ENCODE assay signal across 19 cellular contexts in genomic region chr12:121708313-121709063, GRCh38. TPM values are rescaled to one million over a fixed set of nuclear protein-coding genes. Genes with fewer than 3 reads are reported as not detected.
A peak's percentile ranks its signal among the peaks of the same experiment; 100 is the strongest.
DNase-seq lines count a peak whose midpoint lies in the region; ATAC-seq and TF ChIP-seq lines count a peak whose summit lies in the region.
"Had no signal": no experiment of that assay in that cellular context is flagged by ENCODE, and none has a peak within 500 bp of the region (broad histone marks: within the 10 kb centered on the region; RNA-seq: fewer than 3 reads in every experiment).

No MANE protein-coding gene starts in this region.

- WGBS in endodermal cell (ENCODE audit: insufficient coverage in 1 of 2, insufficient read length in 1 of 2), 2 experiments: 89 to 97% methylated on average over 4 to 7 of the region's 7 CpGs

- TF ChIP-seq CTCF in GM10266 (IDR thresholded peaks at IDR 0.05; ENCODE audit: control insufficient read depth, insufficient read depth, low read depth, missing control alignments) (no peak), HCT116 (IDR thresholded peaks at IDR 0.05 in 2 of 3, conservative IDR thresholded peaks at IDR 0.05 in 1 of 3; ENCODE audit: borderline replicate concordance in 1 of 3, insufficient read depth in 1 of 3, low read depth in 2 of 3, low read length in 2 of 3) (no peak), endodermal cell (conservative IDR thresholded peaks at IDR 0.05) (no peak), progenitor cell of endocrine pancreas (IDR thresholded peaks at IDR 0.05; ENCODE audit: unreplicated experiment) (no peak), mucosa of descending colon (IDR thresholded peaks at IDR 0.05) (no peak)

- no TSS peak for BruUV-seq in HCT116 (replicated peaks; lab: Mats Ljungman, UMichigan)

- POLR2A ChIA-PET in HCT116 (lab: Charles Lee): no interaction called here

- no peak overlapping the region for H3K4me3 ChIP-seq in HCT116 (replicated peaks in 1 of 2; ENCODE audit: low read depth in 1 of 2, low read length in 2 of 2)
- no peak overlapping the region for H3K4me3 ChIP-seq in endodermal cell (ENCODE audit: low read length)
- no peak overlapping the region for H3K4me3 ChIP-seq in mucosa of descending colon
- H3K4me3 ChIP-seq: GM23338, SJCRH30 had no signal

- H3K27me3 Mint-ChIP-seq in endodermal cell (ENCODE audit: insufficient read depth): peaks cover 13% of the 10 kb centered on the region
- no peaks in the 10 kb centered on the region for H3K27me3 Mint-ChIP-seq in progenitor cell of endocrine pancreas
- H3K27me3 Mint-ChIP-seq: T-helper 17 cell had no signal

- no peak for TF ChIP-seq RAD21 in HCT116 (IDR thresholded peaks at IDR 0.05; ENCODE audit: low read depth)

- CTCF ChIA-PET in HCT116 (lab: Charles Lee): interaction anchor here (1.3 kb wide), 1 partner anchor 86 kb away, joined by 3 read pairs; no protein-coding TSS in a partner anchor

- H3K36me3 Mint-ChIP-seq in endodermal cell (ENCODE audit: low read depth) (peaks cover 2% of the 10 kb centered on the region), progenitor cell of endocrine pancreas (ENCODE audit: insufficient read depth) (no peaks in the 10 kb centered on the region)
- H3K36me3 Mint-ChIP-seq: CD4-positive, CD25-positive, alpha-beta regulatory T cell had no signal

- intact Hi-C loops in HCT116 (cut with micrococcal nuclease) (no loop called here), mucosa of descending colon (cut with DNase I, micrococcal nuclease) (no loop called here)

- no peak overlapping the region for H3K4me3 Mint-ChIP-seq in endodermal cell
- H3K4me3 Mint-ChIP-seq in progenitor cell of endocrine pancreas (ENCODE audit: low read depth): no peak overlapping the region
- H3K4me3 Mint-ChIP-seq: CD4-positive, CD25-positive, alpha-beta regulatory T cell; GM23338; T-helper 17 cell had no signal

- H3K36me3 ChIP-seq in HCT116 (ENCODE audit: control insufficient read depth in 1 of 2, insufficient read depth in 2 of 2, low read length in 2 of 2): no peaks in the 10 kb centered on the region
- H3K36me3 ChIP-seq in endodermal cell (ENCODE audit: control insufficient read depth, insufficient read depth, low read length): no peaks in the 10 kb centered on the region
- no peaks in the 10 kb centered on the region for H3K36me3 ChIP-seq in mucosa of descending colon (ENCODE audit: low read depth)
- H3K36me3 ChIP-seq: SJCRH30 had no signal

- H3K9me3 Mint-ChIP-seq in endodermal cell (peaks cover 16% of the 10 kb centered on the region), progenitor cell of endocrine pancreas (ENCODE audit: low read depth) (no peaks in the 10 kb centered on the region)
- H3K9me3 Mint-ChIP-seq: GM23338 had no signal

- no peak overlapping the region for H2AFZ ChIP-seq in HCT116 (ENCODE audit: low read depth, low read length, poor library complexity, severe bottlenecking)
- H2AFZ ChIP-seq: GM23338 had no signal

- H3K79me2 ChIP-seq in HCT116 (ENCODE audit: insufficient read depth, low read length): peaks cover 9% of the 10 kb centered on the region

- H3K9me2 ChIP-seq in HCT116 (ENCODE audit: insufficient read depth): no peaks in the 10 kb centered on the region

- TF ChIP-seq POLR2A in HCT116 (IDR thresholded peaks at IDR 0.05; ENCODE audit: borderline replicate concordance, extremely low read depth, insufficient read depth, insufficient read length): no peak

- H3K4me1 Mint-ChIP-seq in endodermal cell (peaks cover 7% of the 10 kb centered on the region), progenitor cell of endocrine pancreas (ENCODE audit: low read depth) (peaks cover 15% of the 10 kb centered on the region)

- H3K4me1 ChIP-seq in HCT116 (ENCODE audit: control insufficient read depth in 1 of 2, insufficient read depth in 2 of 2, low read length in 2 of 2) (peaks cover 4 to 34% of the 10 kb centered on the region in 2 experiments; a peak in 3 of 4 replicates), endodermal cell (ENCODE audit: control insufficient read depth, insufficient read depth, low read length) (no peaks in the 10 kb centered on the region), mucosa of descending colon (ENCODE audit: low read depth) (peaks cover 7% of the 10 kb centered on the region)

- H3K9ac ChIP-seq in HCT116 (ENCODE audit: low read length) (no peak overlapping the region), endodermal cell (ENCODE audit: extremely low read depth, low read length, poor library complexity, severe bottlenecking) (peak overlapping the region; percentile 44)

- H3K27ac ChIP-seq in HCT116 (ENCODE audit: low read depth, low read length): no peak overlapping the region
- H3K27ac ChIP-seq in endodermal cell (ENCODE audit: low read depth, low read length): no peak overlapping the region

- peak overlapping the region; percentile 9; the same call in 1 of the 2 replicates for H3K4me2 ChIP-seq in HCT116 (ENCODE audit: low read length)
- H3K4me2 ChIP-seq: GM23338 had no signal

- DNase-seq in GM10266 (ENCODE audit: extremely low spot score): peak; percentile 43
- DNase-seq in HCT116 (ENCODE audit: low read depth, low spot score): no peak
- no peak for DNase-seq in endodermal cell
- DNase-seq in progenitor cell of endocrine pancreas (ENCODE audit: low spot score, unreplicated experiment): no peak
- DNase-seq in mucosa of descending colon: no peak
- DNase-seq: AML-193; CD4-positive, CD25-positive, alpha-beta regulatory T cell; COR-L47; DMS153; NCI-H1417; NCI-H187; NCI-H2107; NCI-H510A; NCI-H748 treated with DMSO at 0.1 percent for 48 hours; T-helper 17 cell had no signal

- H3K9me3 ChIP-seq in HCT116 (ENCODE audit: control insufficient read depth in 1 of 2, insufficient read depth in 1 of 2, low read depth in 1 of 2, low read length in 2 of 2) (no peaks in the 10 kb centered on the region), endodermal cell (ENCODE audit: control insufficient read depth, low read length) (peaks cover 8% of the 10 kb centered on the region), mucosa of descending colon (no peaks in the 10 kb centered on the region)
- H3K9me3 ChIP-seq: SJCRH30 had no signal

- RAD21 ChIA-PET in HCT116 (lab: Charles Lee; ENCODE audit: low non-redundant PET in 1 of 2, low total read pairs in 2 of 2, uncharacterized antibody in 2 of 2, unreplicated experiment in 2 of 2): no interaction called here

- H3K27me3 ChIP-seq in HCT116 (ENCODE audit: insufficient read depth, low read length) (no peaks in the 10 kb centered on the region), endodermal cell (ENCODE audit: control insufficient read depth, insufficient read depth, low read length, poor library complexity, severe bottlenecking) (no peaks in the 10 kb centered on the region)
- H3K27me3 ChIP-seq: SJCRH30 had no signal

- ATAC-seq in HCT116 (no peak), HG02884 (IDR thresholded peaks at IDR 0.05; ENCODE audit: unreplicated experiment) (no peak), GM21576 (IDR thresholded peaks at IDR 0.05; ENCODE audit: unreplicated experiment) (no peak), mucosa of descending colon (no peak)
- ATAC-seq: GM23338, T-helper 17 cell had no signal

- H3K27ac Mint-ChIP-seq in endodermal cell (no peak overlapping the region), progenitor cell of endocrine pancreas (peak overlapping the region; percentile 35)
- H3K27ac Mint-ChIP-seq: CD4-positive, CD25-positive, alpha-beta regulatory T cell; GM23338; T-helper 17 cell had no signal

- H4K20me1 ChIP-seq in HCT116 (ENCODE audit: insufficient read depth): no peaks in the 10 kb centered on the region

TF ChIP-seq in HCT116, 20 proteins besides CTCF, POLR2A, EP300 and RAD21:
- TF ChIP-seq YY1 (IDR thresholded peaks at IDR 0.05; ENCODE audit: extremely low read depth, insufficient replicate concordance, low read depth, low read length) (no peak), TCF7L2 (IDR thresholded peaks at IDR 0.05; ENCODE audit: borderline replicate concordance, extremely low read depth, insufficient read depth, insufficient read length) (no peak), EGR1 (IDR thresholded peaks at IDR 0.05; ENCODE audit: low read depth) (no peak), ELF1 (IDR thresholded peaks at IDR 0.05; ENCODE audit: borderline replicate concordance, low read depth) (no peak), SP1 (IDR thresholded peaks at IDR 0.05; ENCODE audit: low read depth) (no peak), EZH2 (IDR thresholded peaks at IDR 0.05) (no peak)
TF ChIP-seq in HCT116: peak in this region for 0.

RNA-seq across cellular contexts. Expression of gene TMEM120B, which starts 4.1 kb away (rescaled TPM):
- 20.5 TPM for total RNA-seq in HCT116 (2021; ENCODE audit: unreplicated experiment)
- polyA plus RNA-seq in HCT116 (2012): 12.0 and 12.5 TPM in 2 replicates
- 10 to 100 TPM; 21.8 to 25.3 TPM for total RNA-seq in endodermal cell
- polyA plus RNA-seq in endodermal cell (2013, experiment 1 of 2): 11.6 TPM
- 8.8 TPM for polyA plus RNA-seq in endodermal cell (2013, experiment 2 of 2)
- 16.1 and 17.2 TPM in 2 replicates for total RNA-seq in progenitor cell of endocrine pancreas
- total RNA-seq in mucosa of descending colon: 10 to 100 TPM in 1 of 3 donors, 1 to 10 TPM in 2; 6.0 to 10.3 (median 6.4) TPM

RNA-seq across cellular contexts. Expression of gene MORN3, which starts 39.0 kb away (rescaled TPM):
- total RNA-seq in HCT116 (2021; ENCODE audit: unreplicated experiment): 0.34 TPM
- polyA plus RNA-seq in HCT116 (2012): 0.49 and 0.70 TPM in 2 replicates
- 1 to 10 TPM; 1.4 to 1.6 TPM for total RNA-seq in endodermal cell
- 0.96 TPM for polyA plus RNA-seq in endodermal cell (2013, experiment 1 of 2)
- 0.79 TPM for polyA plus RNA-seq in endodermal cell (2013, experiment 2 of 2)
- 1.1 and 1.5 TPM in 2 replicates for total RNA-seq in progenitor cell of endocrine pancreas
- total RNA-seq in mucosa of descending colon: under 1 TPM; 0.17 to 0.35 (median 0.22) TPM
